ENCODE assay signal across 15 cellular contexts in genomic region chr14:102469261-102469660, GRCh38.
"Had no signal": no experiment of that assay in that cellular context is flagged by ENCODE, and none has a peak within 500 bp of the region (broad histone marks: within the 10 kb centered on the region; RNA-seq: fewer than 3 reads in every experiment).

No MANE protein-coding gene starts in this region.

- DNase-seq: effector memory CD4-positive, alpha-beta T cell; esophagus squamous epithelium; foreskin fibroblast; hippocampal formation; mammary epithelial cell; natural killer cell; posterior cingulate gyrus; sigmoid colon; stimulated activated CD4-positive, alpha-beta T cell treated with anti-CD3 and anti-CD28 coated beads, Interleukin-12 subunit alpha, Interleukin-12 subunit beta, amount 100 ng/mL, for 4 hours; stimulated activated CD4-positive, alpha-beta T cell treated with anti-CD3 and anti-CD28 coated beads, Interleukin-2, amount 100 ng/mL, for 48 hours; stimulated activated naive CD4-positive, alpha-beta T cell treated with Interleukin-2 at 50 U/mL for 16 hours; thyroid gland; upper lobe of right lung had no signal

- H3K4me1 Mint-ChIP-seq: neural crest cell had no signal

- ATAC-seq: left lobe of liver, natural killer cell, upper lobe of right lung had no signal

- H3K9me3 Mint-ChIP-seq: natural killer cell, neural crest cell had no signal

- H3K4me3 Mint-ChIP-seq: natural killer cell, neural crest cell had no signal

- H3K27ac Mint-ChIP-seq: natural killer cell had no signal
